24 cellular contexts compared by ENCODE assay signal in the genomic region with DNA sequence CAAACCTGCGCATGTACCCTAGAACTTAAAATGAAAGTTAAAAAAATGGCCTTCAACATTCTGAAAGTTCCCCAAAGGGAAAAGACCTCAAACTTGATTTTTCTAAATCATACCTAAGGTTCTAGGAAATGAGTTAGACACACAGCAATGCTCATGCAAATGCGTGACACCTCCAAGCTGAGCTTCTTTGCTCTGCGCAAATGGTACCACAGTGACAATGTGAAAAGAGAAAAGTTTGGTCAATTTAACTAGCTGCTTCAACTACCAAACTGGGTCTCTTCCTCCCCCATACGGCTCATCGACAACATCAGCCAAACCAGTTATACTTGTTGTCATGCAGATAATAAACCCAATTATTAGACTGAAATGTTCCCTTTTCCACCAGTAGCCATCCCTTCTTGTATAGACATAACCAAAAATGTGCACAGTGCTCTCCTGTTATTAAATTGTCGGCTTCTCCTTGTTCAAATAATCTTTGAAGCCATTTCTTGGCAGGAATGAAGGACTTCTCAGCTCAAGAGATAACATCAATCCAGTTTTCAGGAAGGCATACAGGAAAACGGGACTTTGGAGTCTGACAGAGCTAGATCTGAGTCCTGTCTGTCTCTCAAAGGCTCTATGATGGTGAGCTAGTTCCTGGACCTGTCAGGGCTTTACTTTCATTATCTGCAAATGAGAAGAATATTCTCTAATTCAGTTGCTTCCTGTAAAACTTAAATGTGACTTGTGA.
A peak's percentile ranks its signal among the peaks of the same experiment; 100 is the strongest.
DNase-seq lines count a peak whose midpoint lies in the region; ATAC-seq, FAIRE-seq and TF ChIP-seq lines count a peak whose summit lies in the region.
"Had no signal": no experiment of that assay in that cellular context is flagged by ENCODE, and none has a peak within 500 bp of the region (broad histone marks: within the 10 kb centered on the region; RNA-seq: fewer than 3 reads in every experiment).

No MANE protein-coding gene starts in this region.

- intact Hi-C loops in aorta (cut with DNase I) = no loop called here

- TF ChIP-seq CTCF in MM.1S (IDR thresholded peaks at IDR 0.05; ENCODE audit: low read length) = no peak

- H3K9me2 ChIP-seq in MM.1S (replicated peaks; ENCODE audit: insufficient read depth, low read length) = no peaks in the 10 kb centered on the region

- peaks cover 19% of the 10 kb centered on the region for H3F3A ChIP-seq in MM.1S (ENCODE audit: insufficient read depth, low read length)

- H3K4me3 ChIP-seq in MM.1S (ENCODE audit: low read length) = 0 out of 2 replicates have a peak overlapping the region, but pooled peaks have one; percentile 3
- peak overlapping the region; percentile 12 for H3K4me3 ChIP-seq in endocrine pancreas (ENCODE audit: control insufficient read depth, insufficient read depth, low read length)
- H3K4me3 ChIP-seq in small intestine (ENCODE audit: low read depth in 1 of 2, low read length in 2 of 2) = no peak overlapping the region
- no peak overlapping the region for H3K4me3 ChIP-seq in aorta (ENCODE audit: low read length in 2 of 2)
- H3K4me3 ChIP-seq: colonic mucosa, GM23338, transverse colon had no signal

- peak overlapping the region; percentile 51 for H3K4me2 ChIP-seq in MM.1S (ENCODE audit: low read depth, low read length)
- H3K4me2 ChIP-seq: GM23338 had no signal

- H3K9me3 ChIP-seq in MM.1S (replicated peaks; ENCODE audit: insufficient read depth, low read length) (no peaks in the 10 kb centered on the region), endocrine pancreas (ENCODE audit: control insufficient read depth, low read length) (no peaks in the 10 kb centered on the region), small intestine (ENCODE audit: control insufficient read depth, low read depth) (no peaks in the 10 kb centered on the region), aorta (ENCODE audit: control insufficient read depth, low read length) (no peaks in the 10 kb centered on the region)
- H3K9me3 ChIP-seq: colonic mucosa, transverse colon had no signal

- no peak for ATAC-seq in aorta (ENCODE audit: low FRiP score)
- ATAC-seq: GM23338, T-cell had no signal

- H3K36me3 ChIP-seq in MM.1S (replicated peaks; ENCODE audit: insufficient read depth, low read length) (no peaks in the 10 kb centered on the region), endocrine pancreas (ENCODE audit: control insufficient read depth, insufficient read depth, low read length) (no peaks in the 10 kb centered on the region), small intestine (ENCODE audit: control insufficient read depth in 2 of 2, insufficient read depth in 2 of 2, low read length in 2 of 2) (no peaks in the 10 kb centered on the region), aorta (ENCODE audit: control insufficient read depth in 1 of 2, insufficient read depth in 2 of 2, low read length in 1 of 2) (no peaks in the 10 kb centered on the region)
- H3K36me3 ChIP-seq: colonic mucosa, transverse colon had no signal

- DNase-seq in NCI-H2196 (lab: John Stamatoyannopoulos, UW; ENCODE audit: unreplicated experiment) (peak; percentile 11), NCI-H2196 treated with DMSO at 0.1 percent for 48 hours (lab: John Stamatoyannopoulos, UW; ENCODE audit: unreplicated experiment) (no peak), MM.1S (peak; percentile 48), small intestine (peak; percentile 76), cerebellum (ENCODE audit: low spot score) (no peak), aorta (no peak)
- no peak for DNase-seq in central memory CD4-positive, alpha-beta T cell
- DNase-seq: 8988T; colonic mucosa; foreskin fibroblast; hypothalamus; islet precursor cell; KBM-7; mesenchymal stem cell; naive B cell; NCI-H526 treated with DMSO at 0.1 percent for 48 hours; SHP77; stimulated activated CD4-positive, alpha-beta T cell treated with anti-CD3 and anti-CD28 coated beads, Interleukin-1b, Interleukin-23, amount 100 ng/mL, for 48 hours; stimulated activated naive CD4-positive, alpha-beta T cell treated with Interleukin-2 at 50 U/mL for 16 hours; T-cell; transverse colon had no signal

- FAIRE-seq in small intestine (lab: Jason Lieb, UNC) = no peak

- H2AFZ ChIP-seq in MM.1S (ENCODE audit: low read length) = peak overlapping the region; percentile 59
- H2AFZ ChIP-seq: GM23338 had no signal

- peak overlapping the region; percentile 20 for H3K9ac ChIP-seq in MM.1S (ENCODE audit: low read length)
- H3K9ac ChIP-seq in endocrine pancreas (ENCODE audit: control insufficient read depth, insufficient read depth, low read length) = no peak overlapping the region

- H4K20me1 ChIP-seq in MM.1S (ENCODE audit: insufficient read depth, low read length) = no peaks in the 10 kb centered on the region

- WGBS in small intestine, 3 donors = 48 to 74% (median 59%) methylated on average over 7 of the region's 7 CpGs
- whole genome bisulfite sequencing in aorta, 2 donors = 87 to 88% methylated on average over 7 of the region's 7 CpGs

- peaks cover 3% of the 10 kb centered on the region; the same call in 1 of the 2 replicates for H3K79me2 ChIP-seq in MM.1S (ENCODE audit: low read length)

- H3K27ac ChIP-seq in MM.1S (ENCODE audit: low read length) (peak overlapping the region; percentile 31; the same call in 1 of the 2 replicates), small intestine (ENCODE audit: low read depth in 1 of 2, low read length in 1 of 2) (no peak overlapping the region), aorta (ENCODE audit: low read depth in 1 of 2, low read length in 2 of 2) (no peak overlapping the region)
- H3K27ac ChIP-seq: C4-2B, colonic mucosa, transverse colon had no signal

- H3K27me3 ChIP-seq in MM.1S (replicated peaks; ENCODE audit: insufficient read depth, low read length) (no peaks in the 10 kb centered on the region), endocrine pancreas (ENCODE audit: control insufficient read depth, insufficient read depth, low read length) (no peaks in the 10 kb centered on the region), small intestine (ENCODE audit: control insufficient read depth in 2 of 2, insufficient read depth in 2 of 2, low read length in 2 of 2) (no peaks in the 10 kb centered on the region), aorta (ENCODE audit: control insufficient read depth in 1 of 2, insufficient read depth in 2 of 2, low read length in 1 of 2) (no peaks in the 10 kb centered on the region)
- H3K27me3 ChIP-seq: colonic mucosa, transverse colon had no signal

- H3K4me1 ChIP-seq in MM.1S (ENCODE audit: low read length) = peaks cover 49% of the 10 kb centered on the region
- no peaks in the 10 kb centered on the region for H3K4me1 ChIP-seq in endocrine pancreas (ENCODE audit: control insufficient read depth, insufficient read depth, low read length)
- peaks cover 0 to 5% of the 10 kb centered on the region in 2 donors for H3K4me1 ChIP-seq in small intestine (ENCODE audit: control insufficient read depth in 2 of 2, insufficient read depth in 1 of 2, low read depth in 1 of 2, low read length in 1 of 2)
- peaks cover 1 to 9% of the 10 kb centered on the region in 2 donors for H3K4me1 ChIP-seq in aorta (ENCODE audit: control insufficient read depth in 1 of 2, insufficient read depth in 2 of 2, low read length in 2 of 2)
- H3K4me1 ChIP-seq: colonic mucosa, transverse colon had no signal

Comparison
In these comparisons a context has a peak if more than half of its experiments do, and no peak if none do; other contexts are left out.
1. DNase-seq: peak in NCI-H2196 (single experiment), MM.1S (single experiment) and small intestine (single experiment); none in NCI-H2196 treated with DMSO at 0.1 percent for 48 hours (single experiment), cerebellum (single experiment), aorta (0 of 2) and central memory CD4-positive, alpha-beta T cell (single experiment).
2. H3K4me3 ChIP-seq: peak in MM.1S (single experiment) and endocrine pancreas (single experiment); none in small intestine (0 of 2) and aorta (0 of 2).